Comparison of ENCODE assay signal across 1 cellular context in the genomic region with DNA sequence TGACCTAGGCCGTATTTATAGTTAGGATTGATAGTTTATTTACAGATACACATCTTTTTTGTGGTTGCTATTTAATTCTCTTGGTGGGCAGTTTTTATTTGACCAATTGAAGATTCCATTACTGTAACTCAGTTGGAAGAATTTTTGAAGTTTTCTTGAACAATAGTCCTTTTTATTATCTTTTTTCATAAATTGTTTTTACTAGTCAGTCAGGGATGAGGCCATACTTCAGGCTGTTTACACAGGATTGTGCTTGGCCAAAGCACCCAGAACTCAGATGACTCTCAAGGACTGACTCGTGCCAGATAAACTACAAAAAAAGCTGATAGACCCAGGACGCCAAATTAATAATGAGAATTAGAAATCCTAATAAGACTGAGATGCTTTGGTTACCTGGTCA.
TF ChIP-seq lines count a peak whose summit lies in the region.

No MANE protein-coding gene starts in this region.

TF ChIP-seq in K562, 482 proteins besides CTCF, POLR2A, EP300 and RAD21:
- TF ChIP-seq DDX20 (tag; IDR thresholded peaks at IDR 0.05; ENCODE audit: low read depth) = no peak
- TF ChIP-seq E2F6 (IDR thresholded peaks at IDR 0.05; ENCODE audit: borderline replicate concordance in 1 of 2, extremely low read depth in 1 of 2, insufficient read depth in 1 of 2, insufficient read length in 1 of 2, low read depth in 1 of 2, low read length in 1 of 2, poor library complexity in 1 of 2, severe bottlenecking in 1 of 2) = no peak
- TF ChIP-seq, protein P1, sequence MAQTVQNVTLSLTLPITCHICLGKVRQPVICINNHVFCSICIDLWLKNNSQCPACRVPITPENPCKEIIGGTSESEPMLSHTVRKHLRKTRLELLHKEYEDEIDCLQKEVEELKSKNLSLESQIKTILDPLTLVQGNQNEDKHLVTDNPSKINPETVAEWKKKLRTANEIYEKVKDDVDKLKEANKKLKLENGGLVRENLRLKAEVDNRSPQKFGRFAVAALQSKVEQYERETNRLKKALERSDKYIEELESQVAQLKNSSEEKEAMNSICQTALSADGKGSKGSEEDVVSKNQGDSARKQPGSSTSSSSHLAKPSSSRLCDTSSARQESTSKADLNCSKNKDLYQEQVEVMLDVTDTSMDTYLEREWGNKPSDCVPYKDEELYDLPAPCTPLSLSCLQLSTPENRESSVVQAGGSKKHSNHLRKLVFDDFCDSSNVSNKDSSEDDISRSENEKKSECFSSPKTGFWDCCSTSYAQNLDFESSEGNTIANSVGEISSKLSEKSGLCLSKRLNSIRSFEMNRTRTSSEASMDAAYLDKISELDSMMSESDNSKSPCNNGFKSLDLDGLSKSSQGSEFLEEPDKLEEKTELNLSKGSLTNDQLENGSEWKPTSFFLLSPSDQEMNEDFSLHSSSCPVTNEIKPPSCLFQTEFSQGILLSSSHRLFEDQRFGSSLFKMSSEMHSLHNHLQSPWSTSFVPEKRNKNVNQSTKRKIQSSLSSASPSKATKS (CRISPR knock-in tag; IDR thresholded peaks at IDR 0.05) = no peak
